Comparison of ENCODE assay signal across 29 cellular contexts in genomic region chr17:34607917-34608316, GRCh38. TPM values are rescaled to one million over a fixed set of nuclear protein-coding genes. Genes with fewer than 3 reads are reported as not detected.
"Had no signal": no experiment of that assay in that cellular context is flagged by ENCODE, and none has a peak within 500 bp of the region (broad histone marks: within the 10 kb centered on the region; RNA-seq: fewer than 3 reads in every experiment).

No MANE protein-coding gene starts in this region.

- H3K36me3 ChIP-seq: breast epithelium, esophagus squamous epithelium, heart right ventricle, pancreas, prostate gland, sigmoid colon, vagina had no signal

- H3K4me3 ChIP-seq: breast epithelium, esophagus squamous epithelium, heart right ventricle, pancreas, prostate gland, sigmoid colon, vagina had no signal

- H3K36me3 Mint-ChIP-seq: activated naive CD4-positive, alpha-beta T cell treated with anti-CD3 and anti-CD28 coated beads, Interleukin-2, amount 50 U/mL, for 72 hours; stimulated activated memory B cell treated with anti-CD40 and anti-IgM and Interleukin-4, amounts not matched to agents 10 μg/mL and 1 μg/mL and 100 μg/mL, for 72 hours; type B pancreatic cell had no signal

- H3K4me3 Mint-ChIP-seq: activated CD4-positive, alpha-beta T cell treated with anti-CD3 and anti-CD28 coated beads for 36 hours; activated T-cell treated with anti-CD3 and anti-CD28 coated beads, Interleukin-2, amount 50 U/mL, for 72 hours; naive thymus-derived CD4-positive, alpha-beta T cell; stimulated activated memory B cell treated with anti-CD40 and anti-IgM and Interleukin-4, amounts not matched to agents 10 μg/mL and 1 μg/mL and 100 μg/mL, for 72 hours; stimulated activated naive CD8-positive, alpha-beta T cell treated with anti-CD3 and anti-CD28 coated beads, Interleukin-15, amount 100 ng/mL, for 72 hours; T-helper 2 cell treated with Interferon-gamma antibody and Interleukin-4, amounts not matched to agents 5 μg/mL and 100 μg/mL, for 36 hours; type B pancreatic cell had no signal

- H3K9me3 Mint-ChIP-seq: activated naive CD4-positive, alpha-beta T cell treated with anti-CD3 and anti-CD28 coated beads, Interleukin-2, amount 50 U/mL, for 72 hours; activated T-cell treated with anti-CD3 and anti-CD28 coated beads, Interleukin-2, amount 50 U/mL, for 72 hours; stimulated activated naive CD8-positive, alpha-beta T cell treated with anti-CD3 and anti-CD28 coated beads, Interleukin-15, amount 100 ng/mL, for 72 hours; T-helper 2 cell treated with Interferon-gamma antibody and Interleukin-4, amounts not matched to agents 5 μg/mL and 100 μg/mL, for 36 hours; type B pancreatic cell had no signal

- ATAC-seq: activated CD4-positive, alpha-beta T cell treated with anti-CD3 and anti-CD28 coated beads for 36 hours; activated naive CD4-positive, alpha-beta T cell treated with anti-CD3 and anti-CD28 coated beads, Interleukin-2, amount 50 U/mL, for 72 hours; activated T-cell treated with anti-CD3 and anti-CD28 coated beads, Interleukin-2, amount 50 U/mL, for 72 hours; heart right ventricle; naive thymus-derived CD4-positive, alpha-beta T cell; pancreas; stimulated activated memory B cell treated with anti-CD40 and anti-IgM and Interleukin-4, amounts not matched to agents 10 μg/mL and 1 μg/mL and 100 μg/mL, for 72 hours; stimulated activated naive CD8-positive, alpha-beta T cell treated with anti-CD3 and anti-CD28 coated beads, Interleukin-15, amount 100 ng/mL, for 72 hours had no signal

- H3K27me3 ChIP-seq: pancreas, vagina had no signal

- H3K27ac Mint-ChIP-seq: activated CD4-positive, alpha-beta T cell treated with anti-CD3 and anti-CD28 coated beads for 36 hours; activated naive CD4-positive, alpha-beta T cell treated with anti-CD3 and anti-CD28 coated beads, Interleukin-2, amount 50 U/mL, for 72 hours; activated T-cell treated with anti-CD3 and anti-CD28 coated beads, Interleukin-2, amount 50 U/mL, for 72 hours; naive thymus-derived CD4-positive, alpha-beta T cell; stimulated activated memory B cell treated with anti-CD40 and anti-IgM and Interleukin-4, amounts not matched to agents 10 μg/mL and 1 μg/mL and 100 μg/mL, for 72 hours; stimulated activated naive CD8-positive, alpha-beta T cell treated with anti-CD3 and anti-CD28 coated beads, Interleukin-15, amount 100 ng/mL, for 72 hours; T-helper 2 cell treated with Interferon-gamma antibody and Interleukin-4, amounts not matched to agents 5 μg/mL and 100 μg/mL, for 36 hours; type B pancreatic cell had no signal

- H3K4me1 Mint-ChIP-seq: activated CD4-positive, alpha-beta T cell treated with anti-CD3 and anti-CD28 coated beads for 36 hours; stimulated activated memory B cell treated with anti-CD40 and anti-IgM and Interleukin-4, amounts not matched to agents 10 μg/mL and 1 μg/mL and 100 μg/mL, for 72 hours; stimulated activated naive CD8-positive, alpha-beta T cell treated with anti-CD3 and anti-CD28 coated beads, Interleukin-15, amount 100 ng/mL, for 72 hours had no signal

- DNase-seq: activated CD4-positive, alpha-beta T cell treated with anti-CD3 and anti-CD28 coated beads for 36 hours; activated CD4-positive, alpha-beta T cell treated with anti-CD3 and anti-CD28 coated beads, Interleukin-2, amount 50 U/mL, for 4 hours; activated CD4-positive, CD25-positive, alpha-beta regulatory T cell; activated naive CD4-positive, alpha-beta T cell; activated T-cell treated with anti-CD3 and anti-CD28 coated beads for 4 hours; activated T-cell treated with anti-CD3 and anti-CD28 coated beads, Interleukin-2, amount 50 U/mL, for 72 hours; central memory CD4-positive, alpha-beta T cell; esophagus squamous epithelium; foreskin melanocyte; heart right ventricle; midbrain; naive thymus-derived CD4-positive, alpha-beta T cell; pancreas; retina; sigmoid colon; small intestine; stimulated activated CD4-positive, alpha-beta T cell treated with anti-CD3 and anti-CD28 coated beads, Interleukin-1b, Interleukin-23, amount 100 ng/mL, for 48 hours; stimulated activated CD4-positive, alpha-beta T cell treated with anti-CD3 and anti-CD28 coated beads, Interleukin-4, amount 100 ng/mL, for 4 hours; stimulated activated CD8-positive, alpha-beta memory T cell treated with anti-CD3 and anti-CD28 coated beads, Interleukin-4, amount 100 ng/mL, for 48 hours; stimulated activated naive CD8-positive, alpha-beta T cell treated with anti-CD3 and anti-CD28 coated beads, Interleukin-15, amount 100 ng/mL, for 72 hours; substantia nigra had no signal

- H3K27ac ChIP-seq: breast epithelium, esophagus squamous epithelium, heart right ventricle, pancreas, prostate gland, sigmoid colon, vagina had no signal

- H3K4me1 ChIP-seq: breast epithelium, heart right ventricle, pancreas, prostate gland, sigmoid colon, vagina had no signal

- H3K9me3 ChIP-seq: breast epithelium, esophagus squamous epithelium, heart right ventricle, pancreas, prostate gland, sigmoid colon, vagina had no signal

- FAIRE-seq: pancreas, small intestine had no signal

RNA-seq across cellular contexts. Expression of gene TMEM132E, which starts 28.5 kb away (rescaled TPM):
- total RNA-seq: activated CD4-positive, alpha-beta T cell treated with anti-CD3 and anti-CD28 coated beads for 36 hours; activated naive CD4-positive, alpha-beta T cell treated with anti-CD3 and anti-CD28 coated beads, Interleukin-2, amount 50 U/mL, for 72 hours; activated T-cell treated with anti-CD3 and anti-CD28 coated beads, Interleukin-2, amount 50 U/mL, for 72 hours; glomerular endothelial cell; sigmoid colon; vagina had no signal
